In genomic region chr6:161135695-161136591, GRCh38 we compare ENCODE assay signal across 16 cellular contexts.
A peak's percentile ranks its signal among the peaks of the same experiment; 100 is the strongest.
DNase-seq lines count a peak whose midpoint lies in the region; ATAC-seq and TF ChIP-seq lines count a peak whose summit lies in the region.
"Had no signal": no experiment of that assay in that cellular context is flagged by ENCODE, and none has a peak within 500 bp of the region (broad histone marks: within the 10 kb centered on the region; RNA-seq: fewer than 3 reads in every experiment).

No MANE protein-coding gene starts in this region.

- DNase-seq in UCSD-AML1 (lab: John Stamatoyannopoulos, UW; ENCODE audit: unreplicated experiment) (peak; percentile 63), GM13976 (ENCODE audit: low spot score) (no peak), NCI-H2171 (lab: John Stamatoyannopoulos, UW) (no peak), GOT3 (lab: John Stamatoyannopoulos, UW) (no peak), DMS 273 treated with DMSO at 0.1 percent for 48 hours (lab: John Stamatoyannopoulos, UW) (no peak)
- no peak for DNase-seq in naive thymus-derived CD4-positive, alpha-beta T cell
- DNase-seq: activated CD4-positive, CD25-positive, alpha-beta regulatory T cell treated with anti-CD3 and anti-CD28 coated beads, Interleukin-2, amount 50 U/mL, for 72 hours; activated naive CD4-positive, alpha-beta T cell; DMS53; NCI-H2107; sigmoid colon had no signal

- H3K27me3 ChIP-seq in naive thymus-derived CD4-positive, alpha-beta T cell (ENCODE audit: control insufficient read depth in 2 of 2, insufficient read depth in 2 of 2, low read length in 2 of 2), result no peaks in the 10 kb centered on the region
- H3K27me3 ChIP-seq: sigmoid colon had no signal

- no peak overlapping the region for H3K4me3 Mint-ChIP-seq in naive thymus-derived CD4-positive, alpha-beta T cell
- H3K4me3 Mint-ChIP-seq: central memory CD8-positive, alpha-beta T cell had no signal

- no peak for TF ChIP-seq CTCF in GM13976 (IDR thresholded peaks at IDR 0.05; ENCODE audit: borderline replicate concordance, control extremely low read depth, extremely low read depth, insufficient read depth, missing control alignments)

- no peaks in the 10 kb centered on the region for H3K9me3 Mint-ChIP-seq in naive thymus-derived CD4-positive, alpha-beta T cell
- H3K9me3 Mint-ChIP-seq: central memory CD8-positive, alpha-beta T cell had no signal

- no peaks in the 10 kb centered on the region for H3K9me3 ChIP-seq in naive thymus-derived CD4-positive, alpha-beta T cell (ENCODE audit: control insufficient read depth in 2 of 3, low read length in 3 of 3)
- H3K9me3 ChIP-seq: sigmoid colon, thoracic aorta had no signal

- no peaks in the 10 kb centered on the region for H3K36me3 ChIP-seq in naive thymus-derived CD4-positive, alpha-beta T cell (ENCODE audit: control insufficient read depth in 2 of 3, insufficient read depth in 3 of 3, low read length in 3 of 3)

- POLR2A ChIA-PET in naive thymus-derived CD4-positive, alpha-beta T cell (lab: Charles Lee), result no interaction called here

- in situ Hi-C loops in GM13976 (cut with MboI; ENCODE audit: low sequenced_read_pairs, unreplicated experiment), result no loop called here

- peaks cover 0 to 22% (median 0%) of the 10 kb centered on the region in 5 donors for H3K36me3 Mint-ChIP-seq in naive thymus-derived CD4-positive, alpha-beta T cell

- H3K27me3 Mint-ChIP-seq in naive thymus-derived CD4-positive, alpha-beta T cell, result no peaks in the 10 kb centered on the region
- H3K27me3 Mint-ChIP-seq: central memory CD8-positive, alpha-beta T cell had no signal

- CTCF ChIA-PET in naive thymus-derived CD4-positive, alpha-beta T cell (lab: Charles Lee), result no interaction called here

- no peaks in the 10 kb centered on the region for H3K4me1 ChIP-seq in naive thymus-derived CD4-positive, alpha-beta T cell (ENCODE audit: control insufficient read depth in 2 of 2, insufficient read depth in 2 of 2, low read length in 2 of 2)
- H3K4me1 ChIP-seq: sigmoid colon had no signal

- peak overlapping the region in 3 of 9 donors; percentile 11 to 60 (median 14) for H3K27ac Mint-ChIP-seq in naive thymus-derived CD4-positive, alpha-beta T cell

- H3K27ac ChIP-seq in naive thymus-derived CD4-positive, alpha-beta T cell (ENCODE audit: low read depth, low read length), result no peak overlapping the region
- H3K27ac ChIP-seq: sigmoid colon, thoracic aorta had no signal

- no peak overlapping the region for H3K4me3 ChIP-seq in naive thymus-derived CD4-positive, alpha-beta T cell (ENCODE audit: low read length)
- H3K4me3 ChIP-seq: sigmoid colon, thoracic aorta had no signal

- ATAC-seq in GM18861 (IDR thresholded peaks at IDR 0.05; ENCODE audit: unreplicated experiment) (peak; percentile 47), HG02981 (IDR thresholded peaks at IDR 0.05; ENCODE audit: unreplicated experiment) (peak; percentile 34)
- ATAC-seq in naive thymus-derived CD4-positive, alpha-beta T cell, result peak; percentile 67
- ATAC-seq: Right ventricle myocardium inferior had no signal

- peaks cover 0 to 1% (median 0%) of the 10 kb centered on the region in 7 donors for H3K4me1 Mint-ChIP-seq in naive thymus-derived CD4-positive, alpha-beta T cell
- H3K4me1 Mint-ChIP-seq: central memory CD8-positive, alpha-beta T cell had no signal

- intact Hi-C loops in naive thymus-derived CD4-positive, alpha-beta T cell (cut with micrococcal nuclease), result no loop called here
